In genomic region chr12:124713041-124713435, GRCh38 we compare ENCODE assay signal across 8 cellular contexts.
DNase-seq lines count a peak whose midpoint lies in the region; ATAC-seq and TF ChIP-seq lines count a peak whose summit lies in the region.

No MANE protein-coding gene starts in this region.

- TF ChIP-seq CTCF in GM12865 (IDR thresholded peaks at IDR 0.05; ENCODE audit: insufficient read depth, low read depth, low read length, missing control alignments) (no peak), thyroid gland (IDR thresholded peaks at IDR 0.05) (no peak), ovary (IDR thresholded peaks at IDR 0.05) (no peak)

- H3K27ac Mint-ChIP-seq in T-helper 2 cell treated with Interferon-gamma antibody and Interleukin-4, amounts not matched to agents 5 μg/mL and 100 μg/mL, for 36 hours: peak overlapping the region; percentile 90
- H3K27ac Mint-ChIP-seq in immature natural killer cell: peak overlapping the region; percentile 49 to 91 (median 86)

- peak; percentile 16 for ATAC-seq in GM21786 (IDR thresholded peaks at IDR 0.05; ENCODE audit: unreplicated experiment)

- no peak for TF ChIP-seq POLR2A in thyroid gland (IDR thresholded peaks at IDR 0.05)
- TF ChIP-seq POLR2A in ovary (IDR thresholded peaks at IDR 0.05): no peak

- H3K4me1 ChIP-seq in thyroid gland (peaks cover 10 to 38% of the 10 kb centered on the region in 2 donors), ovary (ENCODE audit: insufficient read depth) (no peaks in the 10 kb centered on the region)

- H3K36me3 ChIP-seq in thyroid gland (no peaks in the 10 kb centered on the region), ovary (no peaks in the 10 kb centered on the region)

- H3K27me3 Mint-ChIP-seq in T-helper 2 cell treated with Interferon-gamma antibody and Interleukin-4, amounts not matched to agents 5 μg/mL and 100 μg/mL, for 36 hours (ENCODE audit: low read depth): peaks cover 1% of the 10 kb centered on the region
- peaks cover 2 to 8% (median 5%) of the 10 kb centered on the region in 3 donors for H3K27me3 Mint-ChIP-seq in immature natural killer cell (ENCODE audit: low read depth in 3 of 3)

- 78 to 85% methylated on average over 14 of the region's 14 CpGs for WGBS in thyroid gland, 2 donors
- 81 to 82% (median 82%) methylated on average over 14 of the region's 14 CpGs for WGBS in ovary, 3 donors

- H3K27ac ChIP-seq in thyroid gland: peak overlapping the region; percentile 70 to 86 (median 77)
- no peak overlapping the region for H3K27ac ChIP-seq in ovary

- H3K4me1 Mint-ChIP-seq in T-helper 2 cell treated with Interferon-gamma antibody and Interleukin-4, amounts not matched to agents 5 μg/mL and 100 μg/mL, for 36 hours (ENCODE audit: low read depth): peaks cover 21% of the 10 kb centered on the region
- H3K4me1 Mint-ChIP-seq in immature natural killer cell: peaks cover 19 to 20% of the 10 kb centered on the region in 2 donors

- H3K9me3 ChIP-seq in thyroid gland (no peaks in the 10 kb centered on the region), ovary (no peaks in the 10 kb centered on the region)

- no peak overlapping the region; the same call in 1 of the 2 replicates for H3K4me3 ChIP-seq in GM12865 (ENCODE audit: low read depth, low read length)
- H3K4me3 ChIP-seq in thyroid gland (replicated peaks in 1 of 3): no peak overlapping the region
- H3K4me3 ChIP-seq in ovary: no peak overlapping the region

- no peaks in the 10 kb centered on the region for H3K36me3 Mint-ChIP-seq in T-helper 2 cell treated with Interferon-gamma antibody and Interleukin-4, amounts not matched to agents 5 μg/mL and 100 μg/mL, for 36 hours (ENCODE audit: low read depth)
- H3K36me3 Mint-ChIP-seq in immature natural killer cell: peaks cover 0 to 4% (median 0%) of the 10 kb centered on the region in 3 donors

- intact Hi-C loops in thyroid gland (cut with DNase I) (no loop called here), ovary (cut with DNase I) (no loop called here)

- DNase-seq in GM12865 (ENCODE audit: low read depth) (peak; percentile 38), immature natural killer cell (no peak), thyroid gland (peak in 1 of 2 donors; percentile 30), NCI-H2029 treated with DMSO at 0.1 percent for 48 hours (lab: John Stamatoyannopoulos, UW) (no peak), ovary (no peak)
- DNase-seq in T-helper 2 cell treated with Interferon-gamma antibody and Interleukin-4, amounts not matched to agents 5 μg/mL and 100 μg/mL, for 36 hours (ENCODE audit: low spot score): no peak
- no peak for DNase-seq in activated CD8-positive, alpha-beta memory T cell treated with anti-CD3 and anti-CD28 coated beads, Interleukin-2, amount 50 U/mL, for 48 hours

- H3K27me3 ChIP-seq in thyroid gland: no peaks in the 10 kb centered on the region
- no peaks in the 10 kb centered on the region for H3K27me3 ChIP-seq in ovary

- peak overlapping the region; percentile 66 for H3K4me3 Mint-ChIP-seq in T-helper 2 cell treated with Interferon-gamma antibody and Interleukin-4, amounts not matched to agents 5 μg/mL and 100 μg/mL, for 36 hours
- peak overlapping the region; percentile 80 to 87 (median 81) for H3K4me3 Mint-ChIP-seq in immature natural killer cell

- TF ChIP-seq EP300 in ovary (IDR thresholded peaks at IDR 0.05): no peak

- no peaks in the 10 kb centered on the region for H3K9me3 Mint-ChIP-seq in T-helper 2 cell treated with Interferon-gamma antibody and Interleukin-4, amounts not matched to agents 5 μg/mL and 100 μg/mL, for 36 hours
- no peaks in the 10 kb centered on the region for H3K9me3 Mint-ChIP-seq in immature natural killer cell

Comparison
In these comparisons a context has a peak if more than half of its experiments do, and no peak if none do; other contexts are left out.
1. H3K27ac ChIP-seq: peak in thyroid gland (3 of 3); none in ovary (0 of 2).